Comparison of ENCODE assay signal across 8 cellular contexts in genomic region chr16:67719778-67720144, GRCh38. TPM values are rescaled to one million over a fixed set of nuclear protein-coding genes. Genes with fewer than 3 reads are reported as not detected.
A peak's percentile ranks its signal among the peaks of the same experiment; 100 is the strongest.
DNase-seq lines count a peak whose midpoint lies in the region; ATAC-seq and TF ChIP-seq lines count a peak whose summit lies in the region.

No MANE protein-coding gene starts in this region.

- H4K20me1 ChIP-seq in GM23338 (replicated peaks; ENCODE audit: insufficient read depth): peaks cover 12% of the 10 kb centered on the region; the same call in 1 of the 2 replicates
- peaks cover 24% of the 10 kb centered on the region for H4K20me1 ChIP-seq in neural progenitor cell (ENCODE audit: low read depth)

- H3K4me2 ChIP-seq in GM23338 (peak overlapping the region; percentile 98), neural progenitor cell (peak overlapping the region; percentile 91)

- H3K4me3 ChIP-seq in GM23338: peak overlapping the region; percentile 93
- H3K4me3 ChIP-seq in neural progenitor cell: peak overlapping the region; percentile 79

- H3K9ac ChIP-seq in neural progenitor cell: peak overlapping the region; percentile 56

- H3K4me3 Mint-ChIP-seq in GM23338 (peak overlapping the region; percentile 91), glutamatergic neuron (ENCODE audit: unreplicated experiment) (peak overlapping the region; percentile 94), neural progenitor cell (peak overlapping the region; percentile 96)
- peak overlapping the region; percentile 94 for H3K4me3 Mint-ChIP-seq in activated naive CD8-positive, alpha-beta T cell treated with anti-CD3 and anti-CD28 coated beads for 36 hours

- H3K27ac Mint-ChIP-seq in GM23338 (peak overlapping the region; percentile 86), glutamatergic neuron (ENCODE audit: unreplicated experiment) (peak overlapping the region; percentile 79), neural progenitor cell (peak overlapping the region; percentile 97)
- peak overlapping the region; percentile 95 for H3K27ac Mint-ChIP-seq in activated naive CD8-positive, alpha-beta T cell treated with anti-CD3 and anti-CD28 coated beads for 36 hours

- H3F3A ChIP-seq in GM23338 (replicated peaks; ENCODE audit: low read depth) (0 out of 2 replicates have a peak, but pooled peaks cover 3% of the 10 kb centered on the region), neural progenitor cell (ENCODE audit: low read depth) (peaks cover 12% of the 10 kb centered on the region)

- peaks cover 40% of the 10 kb centered on the region for H3K79me2 ChIP-seq in GM23338 (replicated peaks; ENCODE audit: insufficient read depth)
- H3K79me2 ChIP-seq in neural progenitor cell (ENCODE audit: low read depth): peaks cover 41% of the 10 kb centered on the region

- no peaks in the 10 kb centered on the region for H3K36me3 Mint-ChIP-seq in GM23338 (ENCODE audit: low read depth)
- H3K36me3 Mint-ChIP-seq in activated naive CD8-positive, alpha-beta T cell treated with anti-CD3 and anti-CD28 coated beads for 36 hours: no peaks in the 10 kb centered on the region
- no peaks in the 10 kb centered on the region for H3K36me3 Mint-ChIP-seq in glutamatergic neuron (ENCODE audit: unreplicated experiment)
- peaks cover 5% of the 10 kb centered on the region for H3K36me3 Mint-ChIP-seq in neural progenitor cell

- H3K27me3 Mint-ChIP-seq in GM23338 (ENCODE audit: insufficient read depth, low read depth, poor library complexity): peaks cover 10% of the 10 kb centered on the region
- H3K27me3 Mint-ChIP-seq in activated naive CD8-positive, alpha-beta T cell treated with anti-CD3 and anti-CD28 coated beads for 36 hours: no peaks in the 10 kb centered on the region
- peaks cover 4% of the 10 kb centered on the region for H3K27me3 Mint-ChIP-seq in glutamatergic neuron (ENCODE audit: unreplicated experiment)
- peaks cover 4% of the 10 kb centered on the region for H3K27me3 Mint-ChIP-seq in neural progenitor cell (ENCODE audit: insufficient read depth, low read depth)

- H3K9me2 ChIP-seq in GM23338 (ENCODE audit: insufficient read depth): no peaks in the 10 kb centered on the region

- ATAC-seq in GM23338 (peak; percentile 41), GM19351 (IDR thresholded peaks at IDR 0.05; ENCODE audit: unreplicated experiment) (no peak), HG03469 (IDR thresholded peaks at IDR 0.05; ENCODE audit: unreplicated experiment) (no peak)

- H3K27me3 ChIP-seq in GM23338 (ENCODE audit: insufficient read depth) (no peaks in the 10 kb centered on the region), neural progenitor cell (no peaks in the 10 kb centered on the region)

- TF ChIP-seq CTCF in GM23338 (conservative IDR thresholded peaks at IDR 0.05; ENCODE audit: low read depth in 2 of 2) (no peak), glutamatergic neuron (IDR thresholded peaks at IDR 0.05; ENCODE audit: partially characterized antibody, unreplicated experiment) (no peak), neural progenitor cell (IDR thresholded peaks at IDR 0.05) (no peak)

- H3K9me3 Mint-ChIP-seq in GM23338 (no peaks in the 10 kb centered on the region; the same call in 2 of the 3 replicates), glutamatergic neuron (ENCODE audit: unreplicated experiment) (peaks cover 10% of the 10 kb centered on the region), neural progenitor cell (no peaks in the 10 kb centered on the region)
- H3K9me3 Mint-ChIP-seq in activated naive CD8-positive, alpha-beta T cell treated with anti-CD3 and anti-CD28 coated beads for 36 hours: no peaks in the 10 kb centered on the region

- H3K4me1 ChIP-seq in GM23338 (ENCODE audit: insufficient read depth) (peaks cover 16% of the 10 kb centered on the region), neural progenitor cell (peaks cover 6% of the 10 kb centered on the region)

- DNase-seq in DMS53 treated with DMSO at 0.1 percent for 48 hours (lab: John Stamatoyannopoulos, UW; ENCODE audit: unreplicated experiment) (peak; percentile 5), GM23338 (ENCODE audit: low spot score) (peak; percentile 45), NCI-H69 (lab: John Stamatoyannopoulos, UW) (peak; percentile 37), glutamatergic neuron (no peak), neural progenitor cell (ENCODE audit: low spot score) (peak; percentile 57)
- peak; percentile 8 for DNase-seq in activated naive CD8-positive, alpha-beta T cell treated with anti-CD3 and anti-CD28 coated beads for 36 hours

- H2AFZ ChIP-seq in GM23338: peak overlapping the region; percentile 98
- peak overlapping the region; percentile 93 for H2AFZ ChIP-seq in neural progenitor cell (replicated peaks)

- H3K4me1 Mint-ChIP-seq in GM23338 (peaks cover 14% of the 10 kb centered on the region; the same call in 2 of the 3 replicates), glutamatergic neuron (ENCODE audit: low read depth, unreplicated experiment) (peaks cover 22% of the 10 kb centered on the region), neural progenitor cell (peaks cover 22% of the 10 kb centered on the region)
- H3K4me1 Mint-ChIP-seq in activated naive CD8-positive, alpha-beta T cell treated with anti-CD3 and anti-CD28 coated beads for 36 hours: peaks cover 28% of the 10 kb centered on the region

- no peaks in the 10 kb centered on the region for H3K36me3 ChIP-seq in GM23338 (ENCODE audit: insufficient read depth)
- H3K36me3 ChIP-seq in neural progenitor cell: no peaks in the 10 kb centered on the region

- H3K9me3 ChIP-seq in neural progenitor cell (ENCODE audit: low read depth): no peaks in the 10 kb centered on the region

- H3K27ac ChIP-seq in GM23338 (ENCODE audit: low read depth) (0 out of 2 replicates have a peak overlapping the region, but pooled peaks have one; percentile 43), neural progenitor cell (no peak overlapping the region)

TF ChIP-seq in GM23338, 12 proteins besides CTCF, POLR2A, EP300 and RAD21 (continues in another document):
- TF ChIP-seq REST (IDR thresholded peaks at IDR 0.05; ENCODE audit: unreplicated experiment) (no peak), ZNF114 (CRISPR knock-in tag; IDR thresholded peaks at IDR 0.05) (no peak), ZNF331 (CRISPR knock-in tag; IDR thresholded peaks at IDR 0.05; ENCODE audit: low read depth) (no peak)

RNA-seq across cellular contexts. Expression of gene GFOD2, which starts 0.6 kb away (rescaled TPM):
- 27.5 and 34.3 TPM in 2 replicates for total RNA-seq in GM23338 (2014; rRNA removed; shearing (Covaris generic))
- polyA plus RNA-seq in GM23338 (2016; fragmentation: Nextera tagmentation; extraction: Ambion mirVana): 16.5 and 19.3 TPM in 2 replicates
- 10 to 100 TPM; 13.1 to 14.0 TPM for total RNA-seq in activated naive CD8-positive, alpha-beta T cell treated with anti-CD3 and anti-CD28 coated beads for 36 hours
- 86.7 TPM for total RNA-seq in glutamatergic neuron (ENCODE audit: unreplicated experiment)
- 13.2 and 21.4 TPM in 2 replicates for total RNA-seq in neural progenitor cell (ENCODE audit: low replicate concordance)

RNA-seq across cellular contexts. Expression of gene C16orf86, which starts 53.1 kb away (rescaled TPM):
- 0.87 and 8.2 TPM in 2 replicates for total RNA-seq in GM23338 (2014; rRNA removed; shearing (Covaris generic))
- polyA plus RNA-seq in GM23338 (2016; fragmentation: Nextera tagmentation; extraction: Ambion mirVana): 0.90 and 1.1 TPM in 2 replicates
- 1 to 10 TPM; 1.3 to 1.8 TPM for total RNA-seq in activated naive CD8-positive, alpha-beta T cell treated with anti-CD3 and anti-CD28 coated beads for 36 hours
- 3.4 TPM for total RNA-seq in glutamatergic neuron (ENCODE audit: unreplicated experiment)
- total RNA-seq in neural progenitor cell (ENCODE audit: low replicate concordance): 0.24 and 6.0 TPM in 2 replicates

RNA-seq across cellular contexts. Expression of gene ENKD1, which starts 53.2 kb away (rescaled TPM):
- total RNA-seq in GM23338 (2014; rRNA removed; shearing (Covaris generic)): 10.2 and 11.6 TPM in 2 replicates
- 10.1 and 11.8 TPM in 2 replicates for polyA plus RNA-seq in GM23338 (2016; fragmentation: Nextera tagmentation; extraction: Ambion mirVana)
- total RNA-seq in activated naive CD8-positive, alpha-beta T cell treated with anti-CD3 and anti-CD28 coated beads for 36 hours: 10 to 100 TPM in 1 of 2 experiments, 1 to 10 TPM in 1; 9.3 to 10.7 TPM
- total RNA-seq in glutamatergic neuron (ENCODE audit: unreplicated experiment) (19.0 TPM), neural progenitor cell (ENCODE audit: low replicate concordance) (6.9 and 18.7 TPM in 2 replicates)

RNA-seq across cellular contexts. Expression of gene PARD6A, which starts 59.0 kb away (rescaled TPM):
- total RNA-seq in GM23338 (2014; rRNA removed; shearing (Covaris generic)): 15.1 and 15.7 TPM in 2 replicates
- polyA plus RNA-seq in GM23338 (2016; fragmentation: Nextera tagmentation; extraction: Ambion mirVana): 9.1 and 11.1 TPM in 2 replicates
- total RNA-seq in activated naive CD8-positive, alpha-beta T cell treated with anti-CD3 and anti-CD28 coated beads for 36 hours: 1 to 10 TPM; 7.8 to 9.4 TPM
- total RNA-seq in glutamatergic neuron (ENCODE audit: unreplicated experiment) (18.7 TPM), neural progenitor cell (ENCODE audit: low replicate concordance) (2.7 and 8.7 TPM in 2 replicates)

RNA-seq across cellular contexts. Expression of gene ACD, which starts 59.7 kb away (rescaled TPM):
- 51.7 and 56.9 TPM in 2 replicates for total RNA-seq in GM23338 (2014; rRNA removed; shearing (Covaris generic))
- 38.7 and 41.3 TPM in 2 replicates for polyA plus RNA-seq in GM23338 (2016; fragmentation: Nextera tagmentation; extraction: Ambion mirVana)
- 10 to 100 TPM; 48.0 to 50.3 TPM for total RNA-seq in activated naive CD8-positive, alpha-beta T cell treated with anti-CD3 and anti-CD28 coated beads for 36 hours
- total RNA-seq in glutamatergic neuron (ENCODE audit: unreplicated experiment) (33.3 TPM), neural progenitor cell (ENCODE audit: low replicate concordance) (11.5 and 31.7 TPM in 2 replicates)
